ENCODE assay signal across 14 cellular contexts in genomic region chr2:160465406-160465805, GRCh38. TPM values are rescaled to one million over a fixed set of nuclear protein-coding genes. Genes with fewer than 3 reads are reported as not detected.
DNase-seq lines count a peak whose midpoint lies in the region; ATAC-seq lines count a peak whose summit lies in the region.
"Had no signal": no experiment of that assay in that cellular context is flagged by ENCODE, and none has a peak within 500 bp of the region (broad histone marks: within the 10 kb centered on the region; RNA-seq: fewer than 3 reads in every experiment).

No MANE protein-coding gene starts in this region.

- no peak overlapping the region for H3K4me3 ChIP-seq in naive thymus-derived CD4-positive, alpha-beta T cell (ENCODE audit: low read length)
- H3K4me3 ChIP-seq: lower lobe of right lung, thoracic aorta had no signal

- peak; percentile 75 for ATAC-seq in activated naive CD8-positive, alpha-beta T cell treated with anti-CD3 and anti-CD28 coated beads, Interleukin-2, amount 50 U/mL, for 24 hours
- ATAC-seq in naive thymus-derived CD4-positive, alpha-beta T cell: peak; percentile 60
- ATAC-seq: lower lobe of right lung had no signal

- peaks cover 3% of the 10 kb centered on the region for H3K36me3 Mint-ChIP-seq in activated naive CD8-positive, alpha-beta T cell treated with anti-CD3 and anti-CD28 coated beads, Interleukin-2, amount 50 U/mL, for 24 hours (ENCODE audit: low read depth)
- H3K36me3 Mint-ChIP-seq in naive thymus-derived CD4-positive, alpha-beta T cell: peaks cover 0 to 23% (median 14%) of the 10 kb centered on the region in 5 donors

- no peak overlapping the region for H3K27ac ChIP-seq in naive thymus-derived CD4-positive, alpha-beta T cell (ENCODE audit: low read depth, low read length)
- H3K27ac ChIP-seq in caudate nucleus (ENCODE audit: low read depth, low read length): no peak overlapping the region
- H3K27ac ChIP-seq: lower lobe of right lung, thoracic aorta had no signal

- H3K4me1 Mint-ChIP-seq in activated naive CD8-positive, alpha-beta T cell treated with anti-CD3 and anti-CD28 coated beads, Interleukin-2, amount 50 U/mL, for 24 hours: peaks cover 37% of the 10 kb centered on the region
- H3K4me1 Mint-ChIP-seq in naive thymus-derived CD4-positive, alpha-beta T cell: peaks cover 44 to 99% (median 94%) of the 10 kb centered on the region in 7 donors
- H3K4me1 Mint-ChIP-seq: activated B cell treated with CpG ODN at 0.5 μM for 24 hours had no signal

- no peaks in the 10 kb centered on the region for H3K36me3 ChIP-seq in naive thymus-derived CD4-positive, alpha-beta T cell (ENCODE audit: control insufficient read depth in 2 of 3, insufficient read depth in 3 of 3, low read length in 3 of 3)
- H3K36me3 ChIP-seq: lower lobe of right lung, thoracic aorta had no signal

- no peaks in the 10 kb centered on the region for H3K27me3 ChIP-seq in naive thymus-derived CD4-positive, alpha-beta T cell (ENCODE audit: control insufficient read depth in 2 of 2, insufficient read depth in 2 of 2, low read length in 2 of 2)

- no peaks in the 10 kb centered on the region for H3K9me3 Mint-ChIP-seq in activated naive CD8-positive, alpha-beta T cell treated with anti-CD3 and anti-CD28 coated beads, Interleukin-2, amount 50 U/mL, for 24 hours
- H3K9me3 Mint-ChIP-seq in naive thymus-derived CD4-positive, alpha-beta T cell: peaks cover 0 to 3% (median 0%) of the 10 kb centered on the region in 11 donors
- H3K9me3 Mint-ChIP-seq: activated B cell treated with CpG ODN at 0.5 μM for 24 hours had no signal

- DNase-seq in stimulated activated CD4-positive, alpha-beta T cell treated with anti-CD3 and anti-CD28 coated beads, Interleukin-1b, Interleukin-23, amount 100 ng/mL, for 48 hours: peak; percentile 46
- no peak for DNase-seq in stimulated activated CD4-positive, alpha-beta T cell treated with anti-CD3 and anti-CD28 coated beads, Interleukin-4, amount 100 ng/mL, for 1 hour
- no peak for DNase-seq in activated naive CD8-positive, alpha-beta T cell treated with anti-CD3 and anti-CD28 coated beads, Interleukin-2, amount 50 U/mL, for 24 hours
- DNase-seq in naive thymus-derived CD4-positive, alpha-beta T cell: peak in 1 of 9 donors; percentile 29
- no peak for DNase-seq in caudate nucleus (lab: John Stamatoyannopoulos, UW)
- no peak for DNase-seq in NCI-H2227 (lab: John Stamatoyannopoulos, UW; ENCODE audit: unreplicated experiment)
- DNase-seq in hypothalamus (lab: John Stamatoyannopoulos, UW): no peak
- DNase-seq: activated B cell treated with CpG ODN at 0.5 μM for 24 hours, amygdala, lower lobe of right lung, NCI-H146, NCI-H446, retina had no signal

- H3K27ac Mint-ChIP-seq in activated naive CD8-positive, alpha-beta T cell treated with anti-CD3 and anti-CD28 coated beads, Interleukin-2, amount 50 U/mL, for 24 hours: peak overlapping the region; percentile 55
- peak overlapping the region; percentile 24 to 95 (median 72) for H3K27ac Mint-ChIP-seq in naive thymus-derived CD4-positive, alpha-beta T cell
- H3K27ac Mint-ChIP-seq: activated B cell treated with CpG ODN at 0.5 μM for 24 hours had no signal

- CTCF ChIA-PET in naive thymus-derived CD4-positive, alpha-beta T cell (lab: Charles Lee): no interaction called here

- H3K27me3 Mint-ChIP-seq in activated naive CD8-positive, alpha-beta T cell treated with anti-CD3 and anti-CD28 coated beads, Interleukin-2, amount 50 U/mL, for 24 hours: no peaks in the 10 kb centered on the region
- H3K27me3 Mint-ChIP-seq in naive thymus-derived CD4-positive, alpha-beta T cell: no peaks in the 10 kb centered on the region

- H3K4me1 ChIP-seq in naive thymus-derived CD4-positive, alpha-beta T cell (ENCODE audit: control insufficient read depth in 2 of 2, insufficient read depth in 2 of 2, low read length in 2 of 2): peaks cover 0 to 41% of the 10 kb centered on the region in 2 donors

- H3K9me3 ChIP-seq in naive thymus-derived CD4-positive, alpha-beta T cell (ENCODE audit: control insufficient read depth in 2 of 3, low read length in 3 of 3): no peaks in the 10 kb centered on the region
- H3K9me3 ChIP-seq: lower lobe of right lung, thoracic aorta had no signal

- intact Hi-C loops in naive thymus-derived CD4-positive, alpha-beta T cell (cut with micrococcal nuclease): loop anchor here in 1 of 2 donors (1.0 kb wide), 1 partner anchor 8 kb away; no protein-coding TSS in a partner anchor

- POLR2A ChIA-PET in naive thymus-derived CD4-positive, alpha-beta T cell (lab: Charles Lee): interaction anchor here (1.1 kb wide), 1 partner anchor 12 kb away, joined by 3 read pairs; no protein-coding TSS in a partner anchor

- no peak overlapping the region for H3K4me3 Mint-ChIP-seq in activated naive CD8-positive, alpha-beta T cell treated with anti-CD3 and anti-CD28 coated beads, Interleukin-2, amount 50 U/mL, for 24 hours
- H3K4me3 Mint-ChIP-seq in naive thymus-derived CD4-positive, alpha-beta T cell: peak overlapping the region in 9 of 10 donors; percentile 1 to 79 (median 59)
- H3K4me3 Mint-ChIP-seq: activated B cell treated with CpG ODN at 0.5 μM for 24 hours had no signal

RNA-seq across cellular contexts. Expression of gene RBMS1, which starts 28.2 kb away (rescaled TPM):
- 100 to 1,000 TPM in 3 of 5 experiments, 10 to 100 TPM in 2; 74.4 to 123 (median 101) TPM for total RNA-seq in naive thymus-derived CD4-positive, alpha-beta T cell
- 100 to 1,000 TPM; 136 to 137 TPM for polyA plus RNA-seq in naive thymus-derived CD4-positive, alpha-beta T cell
